ENCODE assay signal across 8 cellular contexts in genomic region chr9:81687521-81688261, GRCh38. TPM values are rescaled to one million over a fixed set of nuclear protein-coding genes. Genes with fewer than 3 reads are reported as not detected.
DNase-seq lines count a peak whose midpoint lies in the region; ATAC-seq and TF ChIP-seq lines count a peak whose summit lies in the region.

No MANE protein-coding gene starts in this region.

- H3K9me3 Mint-ChIP-seq in activated T-cell treated with anti-CD3 and anti-CD28 coated beads, Interleukin-2, amount 50 U/mL, for 24 hours, result no peaks in the 10 kb centered on the region
- no peaks in the 10 kb centered on the region for H3K9me3 Mint-ChIP-seq in progenitor cell of endocrine pancreas (ENCODE audit: low read depth)

- H3K27me3 Mint-ChIP-seq in activated T-cell treated with anti-CD3 and anti-CD28 coated beads, Interleukin-2, amount 50 U/mL, for 24 hours, result peaks cover 27% of the 10 kb centered on the region
- H3K27me3 Mint-ChIP-seq in progenitor cell of endocrine pancreas, result no peaks in the 10 kb centered on the region

- no peak for ATAC-seq in Right ventricle myocardium inferior
- no peak for ATAC-seq in left cardiac atrium
- ATAC-seq in GM21529 (IDR thresholded peaks at IDR 0.05; ENCODE audit: unreplicated experiment), result no peak

- H3K4me3 Mint-ChIP-seq in activated T-cell treated with anti-CD3 and anti-CD28 coated beads, Interleukin-2, amount 50 U/mL, for 24 hours, result peak overlapping the region; percentile 60
- no peak overlapping the region for H3K4me3 Mint-ChIP-seq in progenitor cell of endocrine pancreas (ENCODE audit: low read depth)

- H3K4me1 Mint-ChIP-seq in activated T-cell treated with anti-CD3 and anti-CD28 coated beads, Interleukin-2, amount 50 U/mL, for 24 hours (ENCODE audit: low read depth), result peaks cover 25% of the 10 kb centered on the region
- peaks cover 14% of the 10 kb centered on the region for H3K4me1 Mint-ChIP-seq in progenitor cell of endocrine pancreas (ENCODE audit: low read depth)

- DNase-seq in Right ventricle myocardium inferior (ENCODE audit: missing footprints) (peak; percentile 78), cardiac septum (ENCODE audit: low spot score) (no peak), left cardiac atrium (peak; percentile 62), progenitor cell of endocrine pancreas (ENCODE audit: low spot score, unreplicated experiment) (peak; percentile 51), inferior parietal cortex (ENCODE audit: extremely low spot score) (no peak), GDM1 (lab: John Stamatoyannopoulos, UW) (no peak)
- peak; percentile 34 for DNase-seq in activated T-cell treated with anti-CD3 and anti-CD28 coated beads, Interleukin-2, amount 50 U/mL, for 24 hours

- no peak overlapping the region for H3K27ac Mint-ChIP-seq in activated T-cell treated with anti-CD3 and anti-CD28 coated beads, Interleukin-2, amount 50 U/mL, for 24 hours
- H3K27ac Mint-ChIP-seq in progenitor cell of endocrine pancreas, result no peak overlapping the region

- H3K36me3 Mint-ChIP-seq in activated T-cell treated with anti-CD3 and anti-CD28 coated beads, Interleukin-2, amount 50 U/mL, for 24 hours (ENCODE audit: low read depth), result no peaks in the 10 kb centered on the region
- no peaks in the 10 kb centered on the region for H3K36me3 Mint-ChIP-seq in progenitor cell of endocrine pancreas (ENCODE audit: insufficient read depth)

- TF ChIP-seq CTCF in progenitor cell of endocrine pancreas (IDR thresholded peaks at IDR 0.05; ENCODE audit: unreplicated experiment), result no peak

- intact Hi-C loops in Right ventricle myocardium inferior (cut with DNase I) (loop anchor here (1.0 to 10.0 kb wide), 4 partner anchors 137 to 807 kb away; no protein-coding TSS in a partner anchor), cardiac septum (cut with DNase I) (loop anchor here (2.0 to 10.0 kb wide), 5 partner anchors 75 to 303 kb away; no protein-coding TSS in a partner anchor), left cardiac atrium (cut with DNase I) (loop anchor here (10.0 kb wide), 2 partner anchors 73 to 163 kb away; no protein-coding TSS in a partner anchor)

RNA-seq across cellular contexts. Expression of gene TLE1, which starts 1.7 kb away (rescaled TPM):
- total RNA-seq in Right ventricle myocardium inferior, result 9.8 TPM
- total RNA-seq in cardiac septum, result 9.8 TPM
- total RNA-seq in left cardiac atrium, result 10 to 100 TPM; 15.0 to 15.2 TPM
- 68.7 and 69.4 TPM in 2 replicates for total RNA-seq in progenitor cell of endocrine pancreas

Comparison
In these comparisons a context has a peak if more than half of its experiments do, and no peak if none do; other contexts are left out.
1. DNase-seq: peak in Right ventricle myocardium inferior (single experiment), activated T-cell treated with anti-CD3 and anti-CD28 coated beads, Interleukin-2, amount 50 U/mL, for 24 hours (single experiment), left cardiac atrium (single experiment) and progenitor cell of endocrine pancreas (single experiment); none in cardiac septum (single experiment), inferior parietal cortex (single experiment) and GDM1 (single experiment).